16 cellular contexts compared by ENCODE assay signal in genomic region chr7:38756521-38756920, GRCh38.
DNase-seq lines count a peak whose midpoint lies in the region; ATAC-seq and TF ChIP-seq lines count a peak whose summit lies in the region.
"Had no signal": no experiment of that assay in that cellular context is flagged by ENCODE, and none has a peak within 500 bp of the region (broad histone marks: within the 10 kb centered on the region; RNA-seq: fewer than 3 reads in every experiment).

No MANE protein-coding gene starts in this region.

- WGBS in GM23248 (ENCODE audit: low coverage in 1 of 2, low lambda C conversion rate in 2 of 2, missing lambda C conversion rate in 2 of 2), 2 experiments, result 63 to 64% methylated on average over 5 of the region's 5 CpGs

- H3K4me1 ChIP-seq in GM23248 (ENCODE audit: insufficient read depth), result peaks cover 6% of the 10 kb centered on the region
- no peaks in the 10 kb centered on the region for H3K4me1 ChIP-seq in fibroblast of lung (ENCODE audit: control insufficient read depth, extremely low read depth, insufficient read depth, low read length)
- H3K4me1 ChIP-seq: BLaER1 treated with 17β-estradiol and CSF1 and Interleukin-3, amounts not matched to agents 10 nM and 100 nM had no signal

- no peak overlapping the region for H3K27ac ChIP-seq in GM23248
- H3K27ac ChIP-seq in fibroblast of lung (ENCODE audit: insufficient read depth, low read length), result no peak overlapping the region
- H3K27ac ChIP-seq: BLaER1 treated with 17β-estradiol and CSF1 and Interleukin-3, amounts not matched to agents 10 nM and 100 nM had no signal

- no peak overlapping the region for H3K9ac ChIP-seq in GM23248
- H3K9ac ChIP-seq in fibroblast of lung (ENCODE audit: insufficient read depth, low read length), result no peak overlapping the region
- H3K9ac ChIP-seq: BLaER1 treated with 17β-estradiol and CSF1 and Interleukin-3, amounts not matched to agents 10 nM and 100 nM had no signal

- H3K79me2 ChIP-seq in GM23248 (ENCODE audit: insufficient read depth), result no peaks in the 10 kb centered on the region
- no peaks in the 10 kb centered on the region for H3K79me2 ChIP-seq in fibroblast of lung (ENCODE audit: control insufficient read depth, insufficient read depth, low read length)

- in situ Hi-C loops in GM23248 (cut with MboI), result no loop called here

- H3K36me3 ChIP-seq in GM23248 (ENCODE audit: low read depth) (no peaks in the 10 kb centered on the region), fibroblast of lung (ENCODE audit: control insufficient read depth, insufficient read depth, low read length) (peaks cover 3% of the 10 kb centered on the region)

- no peaks in the 10 kb centered on the region for H3K9me3 ChIP-seq in GM23248 (ENCODE audit: low read depth)
- no peaks in the 10 kb centered on the region for H3K9me3 ChIP-seq in fibroblast of lung (ENCODE audit: control insufficient read depth, insufficient read depth, low read depth, low read length)
- H3K9me3 ChIP-seq: BLaER1 treated with 17β-estradiol and CSF1 and Interleukin-3, amounts not matched to agents 10 nM and 100 nM had no signal

- no peaks in the 10 kb centered on the region for H3K9me2 ChIP-seq in GM23248 (ENCODE audit: insufficient read depth)

- DNase-seq in GM23248, result peak; percentile 30
- DNase-seq in astrocyte of the hippocampus (ENCODE audit: low read depth, low spot score), result peak; percentile 34
- peak; percentile 24 to 51 for DNase-seq in fibroblast of lung (ENCODE audit: low read depth in 2 of 2)
- peak; percentile 35 to 36 for DNase-seq in lung microvascular endothelial cell (ENCODE audit: low read depth in 2 of 2)
- no peak for DNase-seq in dedifferentiated amniotic fluid mesenchymal stem cell (ENCODE audit: extremely low spot score)
- DNase-seq in DMS153 (lab: John Stamatoyannopoulos, UW), result no peak
- no peak for DNase-seq in NCI-H1105 treated with DMSO at 0.1 percent for 48 hours (lab: John Stamatoyannopoulos, UW)
- DNase-seq: CD8-positive, alpha-beta memory T cell; DMS79; HCEC 1CT; NCI-H187; NCI-H2227 treated with DMSO at 0.1 percent for 48 hours; NCI-H510A treated with DMSO at 0.1 percent for 48 hours; NCI-H82 had no signal

- H4K20me1 ChIP-seq in GM23248 (ENCODE audit: insufficient read depth), result no peaks in the 10 kb centered on the region
- H4K20me1 ChIP-seq in fibroblast of lung (ENCODE audit: control insufficient read depth, extremely low read depth, insufficient read depth, low read length), result no peaks in the 10 kb centered on the region
- H4K20me1 ChIP-seq: BLaER1 treated with 17β-estradiol and CSF1 and Interleukin-3, amounts not matched to agents 10 nM and 100 nM had no signal

- H3K4me3 ChIP-seq in GM23248 (no peak overlapping the region), fibroblast of lung (replicated peaks in 1 of 4; ENCODE audit: control extremely low read depth in 1 of 4, insufficient read depth in 1 of 4, low read depth in 3 of 4, low read length in 4 of 4) (no peak overlapping the region)
- H3K4me3 ChIP-seq: BLaER1 treated with 17β-estradiol and CSF1 and Interleukin-3, amounts not matched to agents 10 nM and 100 nM had no signal

- ATAC-seq in GM21423 (IDR thresholded peaks at IDR 0.05; ENCODE audit: unreplicated experiment), result no peak

- H3K27me3 ChIP-seq in GM23248 (replicated peaks; ENCODE audit: insufficient read depth), result no peaks in the 10 kb centered on the region
- no peaks in the 10 kb centered on the region for H3K27me3 ChIP-seq in fibroblast of lung (ENCODE audit: control insufficient read depth, insufficient read depth, low read length)
- H3K27me3 ChIP-seq: BLaER1 treated with 17β-estradiol and CSF1 and Interleukin-3, amounts not matched to agents 10 nM and 100 nM had no signal

- TF ChIP-seq CTCF in fibroblast of lung (conservative IDR thresholded peaks at IDR 0.05 in 1 of 2, IDR thresholded peaks at IDR 0.05 in 1 of 2; ENCODE audit: low read depth in 1 of 2, low read length in 2 of 2), result no peak

- H2AFZ ChIP-seq in GM23248, result no peak overlapping the region
- no peak overlapping the region for H2AFZ ChIP-seq in fibroblast of lung (ENCODE audit: low read length)

- H3K4me2 ChIP-seq in GM23248 (ENCODE audit: unreplicated experiment), result no peak overlapping the region
- no peak overlapping the region for H3K4me2 ChIP-seq in fibroblast of lung (ENCODE audit: extremely low read depth, insufficient read depth, low read length)
- H3K4me2 ChIP-seq: BLaER1 treated with 17β-estradiol and CSF1 and Interleukin-3, amounts not matched to agents 10 nM and 100 nM had no signal

- peaks cover 7% of the 10 kb centered on the region for H3F3A ChIP-seq in GM23248 (ENCODE audit: insufficient read depth)

Comparison
In these comparisons a context has a peak if more than half of its experiments do, and no peak if none do; other contexts are left out.
1. DNase-seq: peak in GM23248 (single experiment), astrocyte of the hippocampus (single experiment), fibroblast of lung (2 of 2) and lung microvascular endothelial cell (2 of 2); none in dedifferentiated amniotic fluid mesenchymal stem cell (single experiment), DMS153 (single experiment) and NCI-H1105 treated with DMSO at 0.1 percent for 48 hours (single experiment).